Comparison of ENCODE assay signal across 2 cellular contexts in the genomic region with DNA sequence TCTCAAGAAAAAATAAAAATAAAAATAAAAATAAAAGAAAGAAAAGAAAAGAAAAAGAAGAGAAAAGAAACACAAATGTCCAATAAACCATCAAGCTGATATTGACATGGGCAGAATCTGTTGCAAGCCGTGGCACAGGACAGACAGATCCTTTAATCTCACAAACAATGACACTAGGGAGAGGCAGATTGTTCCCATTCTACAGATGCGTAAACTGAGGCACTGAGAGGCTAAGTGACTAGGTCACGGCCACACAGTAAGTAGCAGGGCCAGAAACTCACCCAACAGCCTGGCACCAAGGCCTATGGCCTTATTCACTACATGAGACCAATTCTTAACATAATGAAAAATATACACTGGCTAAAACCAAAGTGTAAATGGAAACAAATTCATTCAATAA.
TF ChIP-seq lines count a peak whose summit lies in the region.

No MANE protein-coding gene starts in this region.

TF ChIP-seq in A549, 52 proteins besides CTCF, POLR2A, EP300 and RAD21 (continued from another document):
- TF ChIP-seq GATA3 (IDR thresholded peaks at IDR 0.05; ENCODE audit: borderline replicate concordance): no peak
- no peak for TF ChIP-seq NR3C1 (IDR thresholded peaks at IDR 0.05)
- TF ChIP-seq RARB (CRISPR knock-in tag; IDR thresholded peaks at IDR 0.05): no peak
- no peak for TF ChIP-seq HOXB5 (CRISPR knock-in tag; IDR thresholded peaks at IDR 0.05)
- no peak for TF ChIP-seq FOXS1 (CRISPR knock-in tag; IDR thresholded peaks at IDR 0.05)
- no peak for TF ChIP-seq HEYL (CRISPR knock-in tag; IDR thresholded peaks at IDR 0.05)
- TF ChIP-seq, protein P1, sequence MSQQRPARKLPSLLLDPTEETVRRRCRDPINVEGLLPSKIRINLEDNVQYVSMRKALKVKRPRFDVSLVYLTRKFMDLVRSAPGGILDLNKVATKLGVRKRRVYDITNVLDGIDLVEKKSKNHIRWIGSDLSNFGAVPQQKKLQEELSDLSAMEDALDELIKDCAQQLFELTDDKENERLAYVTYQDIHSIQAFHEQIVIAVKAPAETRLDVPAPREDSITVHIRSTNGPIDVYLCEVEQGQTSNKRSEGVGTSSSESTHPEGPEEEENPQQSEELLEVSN (IDR thresholded peaks at IDR 0.05; ENCODE audit: borderline replicate concordance, low read depth): no peak
- TF ChIP-seq, protein P2, sequence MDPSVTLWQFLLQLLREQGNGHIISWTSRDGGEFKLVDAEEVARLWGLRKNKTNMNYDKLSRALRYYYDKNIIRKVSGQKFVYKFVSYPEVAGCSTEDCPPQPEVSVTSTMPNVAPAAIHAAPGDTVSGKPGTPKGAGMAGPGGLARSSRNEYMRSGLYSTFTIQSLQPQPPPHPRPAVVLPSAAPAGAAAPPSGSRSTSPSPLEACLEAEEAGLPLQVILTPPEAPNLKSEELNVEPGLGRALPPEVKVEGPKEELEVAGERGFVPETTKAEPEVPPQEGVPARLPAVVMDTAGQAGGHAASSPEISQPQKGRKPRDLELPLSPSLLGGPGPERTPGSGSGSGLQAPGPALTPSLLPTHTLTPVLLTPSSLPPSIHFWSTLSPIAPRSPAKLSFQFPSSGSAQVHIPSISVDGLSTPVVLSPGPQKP (IDR thresholded peaks at IDR 0.05; ENCODE audit: low read depth, low read length): no peak
- TF ChIP-seq, protein P3, sequence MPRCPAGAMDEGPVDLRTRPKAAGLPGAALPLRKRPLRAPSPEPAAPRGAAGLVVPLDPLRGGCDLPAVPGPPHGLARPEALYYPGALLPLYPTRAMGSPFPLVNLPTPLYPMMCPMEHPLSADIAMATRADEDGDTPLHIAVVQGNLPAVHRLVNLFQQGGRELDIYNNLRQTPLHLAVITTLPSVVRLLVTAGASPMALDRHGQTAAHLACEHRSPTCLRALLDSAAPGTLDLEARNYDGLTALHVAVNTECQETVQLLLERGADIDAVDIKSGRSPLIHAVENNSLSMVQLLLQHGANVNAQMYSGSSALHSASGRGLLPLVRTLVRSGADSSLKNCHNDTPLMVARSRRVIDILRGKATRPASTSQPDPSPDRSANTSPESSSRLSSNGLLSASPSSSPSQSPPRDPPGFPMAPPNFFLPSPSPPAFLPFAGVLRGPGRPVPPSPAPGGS (IDR thresholded peaks at IDR 0.05): no peak
- TF ChIP-seq POLR2AphosphoS2 (conservative IDR thresholded peaks at IDR 0.05; ENCODE audit: low read length): no peak
- TF ChIP-seq HDAC2 (IDR thresholded peaks at IDR 0.05): no peak
- TF ChIP-seq SREBF2 (IDR thresholded peaks at IDR 0.05): no peak
- TF ChIP-seq CBX2 (IDR thresholded peaks at IDR 0.05; ENCODE audit: borderline replicate concordance, low read depth): no peak
- no peak for TF ChIP-seq CEBPB (IDR thresholded peaks at IDR 0.05)
- TF ChIP-seq FOSB (CRISPR knock-in tag; IDR thresholded peaks at IDR 0.05): no peak

TF ChIP-seq in GM12878, 131 proteins besides CTCF, POLR2A, EP300 and RAD21 (continued from another document):
- TF ChIP-seq NR2F1 (conservative IDR thresholded peaks at IDR 0.05) (no peak), MXI1 (IDR thresholded peaks at IDR 0.05; ENCODE audit: low read depth, low read length) (no peak), NBN (IDR thresholded peaks at IDR 0.05) (no peak), SMC3 (IDR thresholded peaks at IDR 0.05; ENCODE audit: borderline replicate concordance, low read length) (no peak), SREBF1 (IDR thresholded peaks at IDR 0.05; ENCODE audit: low read length) (no peak), EGR1 (IDR thresholded peaks at IDR 0.05; ENCODE audit: borderline replicate concordance in 1 of 2, low read depth in 2 of 2, low read length in 2 of 2) (no peak), MYB (IDR thresholded peaks at IDR 0.05; ENCODE audit: borderline replicate concordance, low read depth, low read length) (no peak), BRCA1 (IDR thresholded peaks at IDR 0.05; ENCODE audit: low read depth, low read length) (no peak), POLR2AphosphoS2 (IDR thresholded peaks at IDR 0.05; ENCODE audit: low read depth, low read length) (no peak), FOS (IDR thresholded peaks at IDR 0.05; ENCODE audit: borderline replicate concordance, extremely low read depth, insufficient read length) (no peak)
- TF ChIP-seq, protein P4, sequence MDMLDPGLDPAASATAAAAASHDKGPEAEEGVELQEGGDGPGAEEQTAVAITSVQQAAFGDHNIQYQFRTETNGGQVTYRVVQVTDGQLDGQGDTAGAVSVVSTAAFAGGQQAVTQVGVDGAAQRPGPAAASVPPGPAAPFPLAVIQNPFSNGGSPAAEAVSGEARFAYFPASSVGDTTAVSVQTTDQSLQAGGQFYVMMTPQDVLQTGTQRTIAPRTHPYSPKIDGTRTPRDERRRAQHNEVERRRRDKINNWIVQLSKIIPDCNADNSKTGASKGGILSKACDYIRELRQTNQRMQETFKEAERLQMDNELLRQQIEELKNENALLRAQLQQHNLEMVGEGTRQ (IDR thresholded peaks at IDR 0.05; ENCODE audit: borderline replicate concordance, low read depth, low read length): no peak
- TF ChIP-seq, protein P5, sequence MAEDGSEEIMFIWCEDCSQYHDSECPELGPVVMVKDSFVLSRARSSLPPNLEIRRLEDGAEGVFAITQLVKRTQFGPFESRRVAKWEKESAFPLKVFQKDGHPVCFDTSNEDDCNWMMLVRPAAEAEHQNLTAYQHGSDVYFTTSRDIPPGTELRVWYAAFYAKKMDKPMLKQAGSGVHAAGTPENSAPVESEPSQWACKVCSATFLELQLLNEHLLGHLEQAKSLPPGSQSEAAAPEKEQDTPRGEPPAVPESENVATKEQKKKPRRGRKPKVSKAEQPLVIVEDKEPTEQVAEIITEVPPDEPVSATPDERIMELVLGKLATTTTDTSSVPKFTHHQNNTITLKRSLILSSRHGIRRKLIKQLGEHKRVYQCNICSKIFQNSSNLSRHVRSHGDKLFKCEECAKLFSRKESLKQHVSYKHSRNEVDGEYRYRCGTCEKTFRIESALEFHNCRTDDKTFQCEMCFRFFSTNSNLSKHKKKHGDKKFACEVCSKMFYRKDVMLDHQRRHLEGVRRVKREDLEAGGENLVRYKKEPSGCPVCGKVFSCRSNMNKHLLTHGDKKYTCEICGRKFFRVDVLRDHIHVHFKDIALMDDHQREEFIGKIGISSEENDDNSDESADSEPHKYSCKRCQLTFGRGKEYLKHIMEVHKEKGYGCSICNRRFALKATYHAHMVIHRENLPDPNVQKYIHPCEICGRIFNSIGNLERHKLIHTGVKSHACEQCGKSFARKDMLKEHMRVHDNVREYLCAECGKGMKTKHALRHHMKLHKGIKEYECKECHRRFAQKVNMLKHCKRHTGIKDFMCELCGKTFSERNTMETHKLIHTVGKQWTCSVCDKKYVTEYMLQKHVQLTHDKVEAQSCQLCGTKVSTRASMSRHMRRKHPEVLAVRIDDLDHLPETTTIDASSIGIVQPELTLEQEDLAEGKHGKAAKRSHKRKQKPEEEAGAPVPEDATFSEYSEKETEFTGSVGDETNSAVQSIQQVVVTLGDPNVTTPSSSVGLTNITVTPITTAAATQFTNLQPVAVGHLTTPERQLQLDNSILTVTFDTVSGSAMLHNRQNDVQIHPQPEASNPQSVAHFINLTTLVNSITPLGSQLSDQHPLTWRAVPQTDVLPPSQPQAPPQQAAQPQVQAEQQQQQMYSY (CRISPR knock-in tag; IDR thresholded peaks at IDR 0.05): no peak
- TF ChIP-seq, protein P6, sequence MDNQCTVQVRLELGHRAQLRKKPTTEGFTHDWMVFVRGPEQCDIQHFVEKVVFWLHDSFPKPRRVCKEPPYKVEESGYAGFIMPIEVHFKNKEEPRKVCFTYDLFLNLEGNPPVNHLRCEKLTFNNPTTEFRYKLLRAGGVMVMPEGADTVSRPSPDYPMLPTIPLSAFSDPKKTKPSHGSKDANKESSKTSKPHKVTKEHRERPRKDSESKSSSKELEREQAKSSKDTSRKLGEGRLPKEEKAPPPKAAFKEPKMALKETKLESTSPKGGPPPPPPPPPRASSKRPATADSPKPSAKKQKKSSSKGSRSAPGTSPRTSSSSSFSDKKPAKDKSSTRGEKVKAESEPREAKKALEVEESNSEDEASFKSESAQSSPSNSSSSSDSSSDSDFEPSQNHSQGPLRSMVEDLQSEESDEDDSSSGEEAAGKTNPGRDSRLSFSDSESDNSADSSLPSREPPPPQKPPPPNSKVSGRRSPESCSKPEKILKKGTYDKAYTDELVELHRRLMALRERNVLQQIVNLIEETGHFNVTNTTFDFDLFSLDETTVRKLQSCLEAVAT (IDR thresholded peaks at IDR 0.05): no peak
- TF ChIP-seq, protein P7, sequence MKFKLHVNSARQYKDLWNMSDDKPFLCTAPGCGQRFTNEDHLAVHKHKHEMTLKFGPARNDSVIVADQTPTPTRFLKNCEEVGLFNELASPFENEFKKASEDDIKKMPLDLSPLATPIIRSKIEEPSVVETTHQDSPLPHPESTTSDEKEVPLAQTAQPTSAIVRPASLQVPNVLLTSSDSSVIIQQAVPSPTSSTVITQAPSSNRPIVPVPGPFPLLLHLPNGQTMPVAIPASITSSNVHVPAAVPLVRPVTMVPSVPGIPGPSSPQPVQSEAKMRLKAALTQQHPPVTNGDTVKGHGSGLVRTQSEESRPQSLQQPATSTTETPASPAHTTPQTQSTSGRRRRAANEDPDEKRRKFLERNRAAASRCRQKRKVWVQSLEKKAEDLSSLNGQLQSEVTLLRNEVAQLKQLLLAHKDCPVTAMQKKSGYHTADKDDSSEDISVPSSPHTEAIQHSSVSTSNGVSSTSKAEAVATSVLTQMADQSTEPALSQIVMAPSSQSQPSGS (IDR thresholded peaks at IDR 0.05; ENCODE audit: low read length): no peak
TF ChIP-seq in GM12878: peak in this region for 0.
